12 cellular contexts compared by ENCODE assay signal in the genomic region with DNA sequence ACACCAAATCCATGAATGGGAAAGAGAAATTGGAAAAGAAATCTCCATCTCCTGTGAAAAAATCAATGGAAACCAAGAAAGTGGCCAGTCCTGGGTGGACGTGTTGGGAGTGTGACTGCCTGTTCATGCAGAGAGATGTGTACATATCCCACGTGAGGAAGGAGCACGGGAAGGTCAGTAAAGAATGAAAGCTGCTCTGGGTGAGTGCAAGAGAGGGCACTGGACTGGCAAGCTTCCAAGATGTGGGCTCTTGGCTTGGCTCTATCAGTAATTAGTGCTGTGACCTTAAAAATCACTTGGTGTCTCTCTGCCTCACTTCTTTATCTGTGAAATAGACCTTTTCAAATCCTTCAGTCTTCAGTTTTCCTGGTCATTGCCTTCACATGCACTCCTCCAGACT.
A peak's percentile ranks its signal among the peaks of the same experiment; 100 is the strongest.
DNase-seq lines count a peak whose midpoint lies in the region; ATAC-seq and TF ChIP-seq lines count a peak whose summit lies in the region.
"Had no signal": no experiment of that assay in that cellular context is flagged by ENCODE, and none has a peak within 500 bp of the region (broad histone marks: within the 10 kb centered on the region; RNA-seq: fewer than 3 reads in every experiment).

No MANE protein-coding gene starts in this region.

- no peaks in the 10 kb centered on the region for H4K20me1 ChIP-seq in PC-3 (ENCODE audit: low read length)

- no peak overlapping the region for H3K4me2 ChIP-seq in PC-3 (ENCODE audit: low read length)

- H3K9me3 Mint-ChIP-seq in activated T-cell treated with anti-CD3 and anti-CD28 coated beads, Interleukin-2, amount 50 U/mL, for 72 hours, result no peaks in the 10 kb centered on the region
- H3K9me3 Mint-ChIP-seq: dendritic cell treated with granulocyte-macrophage colony-stimulating factor and Interleukin-4, amounts not matched to agents 40 ng/mL and 50 ng/mL, for 4 days had no signal

- DNase-seq in NCI-H1092 (lab: John Stamatoyannopoulos, UW) (peak; percentile 64), SK-MEL-5 (ENCODE audit: low read depth, low spot score) (peak; percentile 70), kidney tubule cell (ENCODE audit: low spot score) (peak; percentile 38), PC-3 (no peak)
- DNase-seq in activated T-cell treated with anti-CD3 and anti-CD28 coated beads, Interleukin-2, amount 50 U/mL, for 72 hours, result no peak
- DNase-seq: activated gamma-delta T cell had no signal

- H3F3A ChIP-seq in PC-3 (ENCODE audit: low read length, unreplicated experiment), result no peaks in the 10 kb centered on the region

- ATAC-seq in GM18858 (IDR thresholded peaks at IDR 0.05; ENCODE audit: unreplicated experiment) (no peak), HG03565 (IDR thresholded peaks at IDR 0.05; ENCODE audit: unreplicated experiment) (no peak), PC-3 (no peak)
- no peak for ATAC-seq in activated T-cell treated with anti-CD3 and anti-CD28 coated beads, Interleukin-2, amount 50 U/mL, for 72 hours (replicated peaks in 1 of 2)
- ATAC-seq: activated CD4-positive, CD25-positive, alpha-beta regulatory T cell treated with anti-CD3 and anti-CD28 coated beads, Interleukin-2, amount 50 U/mL, for 24 hours had no signal

- no peak overlapping the region for H3K27ac Mint-ChIP-seq in activated T-cell treated with anti-CD3 and anti-CD28 coated beads, Interleukin-2, amount 50 U/mL, for 72 hours
- H3K27ac Mint-ChIP-seq: dendritic cell treated with granulocyte-macrophage colony-stimulating factor and Interleukin-4, amounts not matched to agents 40 ng/mL and 50 ng/mL, for 4 days had no signal

- H2AFZ ChIP-seq in PC-3 (ENCODE audit: low read length), result no peak overlapping the region

- intact Hi-C loops in PC-3 (cut with micrococcal nuclease), result no loop called here

- H3K79me2 ChIP-seq in PC-3 (ENCODE audit: low read length), result no peaks in the 10 kb centered on the region

- no peaks in the 10 kb centered on the region for H3K36me3 Mint-ChIP-seq in activated T-cell treated with anti-CD3 and anti-CD28 coated beads, Interleukin-2, amount 50 U/mL, for 72 hours (ENCODE audit: insufficient read depth in 2 of 2)

- no peaks in the 10 kb centered on the region for H3K9me3 ChIP-seq in PC-3 (ENCODE audit: low read length)
- H3K9me3 ChIP-seq: HAP-1 had no signal

- H3K9me2 ChIP-seq in PC-3 (replicated peaks; ENCODE audit: low read length), result no peaks in the 10 kb centered on the region

- POLR2A ChIA-PET in PC-3 (lab: Charles Lee; ENCODE audit: unreplicated experiment), result no interaction called here

- H3K9ac ChIP-seq in PC-3 (ENCODE audit: low read length), result no peak overlapping the region

- peaks cover 20% of the 10 kb centered on the region for H3K27me3 Mint-ChIP-seq in activated T-cell treated with anti-CD3 and anti-CD28 coated beads, Interleukin-2, amount 50 U/mL, for 72 hours (ENCODE audit: low read depth)
- H3K27me3 Mint-ChIP-seq: dendritic cell treated with granulocyte-macrophage colony-stimulating factor and Interleukin-4, amounts not matched to agents 40 ng/mL and 50 ng/mL, for 4 days had no signal

- in situ Hi-C loops in SK-MEL-5 (cut with HindIII; ENCODE audit: low pct_unique_long_range_greater_than_20kb, low sequenced_read_pairs), result no loop called here

- H3K4me3 Mint-ChIP-seq in activated T-cell treated with anti-CD3 and anti-CD28 coated beads, Interleukin-2, amount 50 U/mL, for 72 hours, result no peak overlapping the region
- H3K4me3 Mint-ChIP-seq: dendritic cell treated with granulocyte-macrophage colony-stimulating factor and Interleukin-4, amounts not matched to agents 40 ng/mL and 50 ng/mL, for 4 days had no signal

- TF ChIP-seq CTCF in C4-2B (conservative IDR thresholded peaks at IDR 0.05), result no peak
- TF ChIP-seq CTCF in PC-3 (conservative IDR thresholded peaks at IDR 0.05; ENCODE audit: low read depth, low read length), result no peak

- no TSS peak for BruUV-seq in PC-3 (replicated peaks; lab: Mats Ljungman, UMichigan)

- H3K27me3 ChIP-seq in PC-3 (ENCODE audit: low read length), result no peaks in the 10 kb centered on the region

- no peaks in the 10 kb centered on the region for H3K4me1 Mint-ChIP-seq in activated T-cell treated with anti-CD3 and anti-CD28 coated beads, Interleukin-2, amount 50 U/mL, for 72 hours (ENCODE audit: low read depth)

- H3K36me3 ChIP-seq in PC-3 (ENCODE audit: low read depth, low read length), result peaks cover 46% of the 10 kb centered on the region
- H3K36me3 ChIP-seq: HAP-1 had no signal

- peak overlapping the region; percentile 55 for H3K27ac ChIP-seq in C4-2B
- no peak overlapping the region for H3K27ac ChIP-seq in PC-3 (ENCODE audit: low read length)

- H3K4me1 ChIP-seq in PC-3 (ENCODE audit: insufficient read depth, low read length), result peaks cover 8% of the 10 kb centered on the region

- CTCF ChIA-PET in PC-3 (lab: Charles Lee), result no interaction called here

- no peak overlapping the region for H3K4me3 ChIP-seq in PC-3 (ENCODE audit: low read length)
- H3K4me3 ChIP-seq: HAP-1 had no signal

Comparison
In these comparisons a context has a peak if more than half of its experiments do, and no peak if none do; other contexts are left out.
1. DNase-seq: peak in NCI-H1092 (single experiment), SK-MEL-5 (single experiment) and kidney tubule cell (single experiment); none in activated T-cell treated with anti-CD3 and anti-CD28 coated beads, Interleukin-2, amount 50 U/mL, for 72 hours (0 of 2) and PC-3 (single experiment).